1 cellular context compared by ENCODE assay signal in the genomic region with DNA sequence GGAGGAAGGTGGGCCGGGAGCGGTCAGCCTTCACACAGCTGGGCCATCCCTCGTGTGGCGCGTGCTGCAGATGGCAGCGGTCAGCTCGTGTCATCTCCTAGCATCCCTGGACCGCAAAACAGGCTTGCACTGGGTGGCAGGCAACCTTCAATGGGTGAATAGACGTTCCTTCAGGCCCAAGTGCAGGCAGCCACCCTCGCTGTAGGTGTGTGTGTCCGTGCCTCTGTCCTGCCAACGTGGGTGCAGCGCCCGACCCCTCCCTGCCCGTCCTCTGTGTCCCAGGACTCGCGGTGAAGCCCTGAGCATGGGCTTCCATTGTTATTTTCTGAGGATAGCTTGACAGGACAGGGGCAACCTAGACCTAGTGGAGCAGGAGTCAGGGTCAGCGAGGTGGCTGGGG.
TF ChIP-seq lines count a peak whose summit lies in the region.

No MANE protein-coding gene starts in this region.

TF ChIP-seq in IMR-90, 13 proteins besides CTCF, POLR2A, EP300 and RAD21:
- TF ChIP-seq, protein P1, sequence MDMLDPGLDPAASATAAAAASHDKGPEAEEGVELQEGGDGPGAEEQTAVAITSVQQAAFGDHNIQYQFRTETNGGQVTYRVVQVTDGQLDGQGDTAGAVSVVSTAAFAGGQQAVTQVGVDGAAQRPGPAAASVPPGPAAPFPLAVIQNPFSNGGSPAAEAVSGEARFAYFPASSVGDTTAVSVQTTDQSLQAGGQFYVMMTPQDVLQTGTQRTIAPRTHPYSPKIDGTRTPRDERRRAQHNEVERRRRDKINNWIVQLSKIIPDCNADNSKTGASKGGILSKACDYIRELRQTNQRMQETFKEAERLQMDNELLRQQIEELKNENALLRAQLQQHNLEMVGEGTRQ (IDR thresholded peaks at IDR 0.05; ENCODE audit: low read depth, low read length) = no peak
- TF ChIP-seq, protein P2, sequence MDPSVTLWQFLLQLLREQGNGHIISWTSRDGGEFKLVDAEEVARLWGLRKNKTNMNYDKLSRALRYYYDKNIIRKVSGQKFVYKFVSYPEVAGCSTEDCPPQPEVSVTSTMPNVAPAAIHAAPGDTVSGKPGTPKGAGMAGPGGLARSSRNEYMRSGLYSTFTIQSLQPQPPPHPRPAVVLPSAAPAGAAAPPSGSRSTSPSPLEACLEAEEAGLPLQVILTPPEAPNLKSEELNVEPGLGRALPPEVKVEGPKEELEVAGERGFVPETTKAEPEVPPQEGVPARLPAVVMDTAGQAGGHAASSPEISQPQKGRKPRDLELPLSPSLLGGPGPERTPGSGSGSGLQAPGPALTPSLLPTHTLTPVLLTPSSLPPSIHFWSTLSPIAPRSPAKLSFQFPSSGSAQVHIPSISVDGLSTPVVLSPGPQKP (IDR thresholded peaks at IDR 0.05; ENCODE audit: borderline replicate concordance, low read depth, low read length) = no peak
- TF ChIP-seq BHLHE40 (IDR thresholded peaks at IDR 0.05; ENCODE audit: low read depth, low read length) = no peak
- no peak for TF ChIP-seq RCOR1 (IDR thresholded peaks at IDR 0.05; ENCODE audit: insufficient replicate concordance, low read length)
- no peak for TF ChIP-seq NFE2L2 (IDR thresholded peaks at IDR 0.05; ENCODE audit: low read depth, low read length)
- no peak for TF ChIP-seq MAZ (IDR thresholded peaks at IDR 0.05; ENCODE audit: borderline replicate concordance, low read depth, low read length)
- TF ChIP-seq SMC3 (IDR thresholded peaks at IDR 0.05; ENCODE audit: low read depth, low read length) = no peak
- TF ChIP-seq RFX5 (IDR thresholded peaks at IDR 0.05; ENCODE audit: low read depth, low read length) = no peak
- TF ChIP-seq CHD1 (IDR thresholded peaks at IDR 0.05; ENCODE audit: low read depth, low read length) = no peak
- TF ChIP-seq CEBPB (IDR thresholded peaks at IDR 0.05; ENCODE audit: low read depth, low read length) = no peak
- no peak for TF ChIP-seq MXI1 (IDR thresholded peaks at IDR 0.05; ENCODE audit: borderline replicate concordance, low read depth, low read length)
- no peak for TF ChIP-seq MAFK (IDR thresholded peaks at IDR 0.05; ENCODE audit: low read depth, low read length)
- TF ChIP-seq FOS (IDR thresholded peaks at IDR 0.05; ENCODE audit: low read depth, low read length) = no peak
